In genomic region chr13:95709101-95709500, GRCh38 we compare ENCODE assay signal across 25 cellular contexts. TPM values are rescaled to one million over a fixed set of nuclear protein-coding genes. Genes with fewer than 3 reads are reported as not detected.
DNase-seq lines count a peak whose midpoint lies in the region; ATAC-seq and TF ChIP-seq lines count a peak whose summit lies in the region.
"Had no signal": no experiment of that assay in that cellular context is flagged by ENCODE, and none has a peak within 500 bp of the region (broad histone marks: within the 10 kb centered on the region; RNA-seq: fewer than 3 reads in every experiment).

No MANE protein-coding gene starts in this region.

- TF ChIP-seq CTCF in fibroblast of the aortic adventitia (IDR thresholded peaks at IDR 0.05; ENCODE audit: insufficient read depth, low read length) (no peak), brain microvascular endothelial cell (IDR thresholded peaks at IDR 0.05; ENCODE audit: low read depth, low read length, missing control alignments) (no peak), progenitor cell of endocrine pancreas (IDR thresholded peaks at IDR 0.05; ENCODE audit: unreplicated experiment) (no peak)

- H3K27me3 Mint-ChIP-seq in progenitor cell of endocrine pancreas, result no peaks in the 10 kb centered on the region
- H3K27me3 Mint-ChIP-seq: CD4-positive, alpha-beta T cell had no signal

- H3K9me3 ChIP-seq in right cardiac atrium (ENCODE audit: control insufficient read depth, low read length) (no peaks in the 10 kb centered on the region), adipocyte (ENCODE audit: control insufficient read depth, low read length) (no peaks in the 10 kb centered on the region)
- H3K9me3 ChIP-seq: HAP-1, MG63, SK-N-SH had no signal

- in situ Hi-C loops in brain microvascular endothelial cell (cut with HindIII; ENCODE audit: low pct_ligation_motif_present, low sequenced_read_pairs), result no loop called here

- peaks cover 8% of the 10 kb centered on the region for H3K4me1 ChIP-seq in right cardiac atrium (ENCODE audit: control insufficient read depth, insufficient read depth, low read length)
- peaks cover 23% of the 10 kb centered on the region for H3K4me1 ChIP-seq in adipocyte (ENCODE audit: control insufficient read depth, insufficient read depth, low read length)
- H3K4me1 ChIP-seq: BLaER1, HAP-1 had no signal

- H3K36me3 ChIP-seq in adipocyte (ENCODE audit: control insufficient read depth, insufficient read depth, low read length, severe bottlenecking) (peaks cover 24% of the 10 kb centered on the region), brain microvascular endothelial cell (replicated peaks) (no peaks in the 10 kb centered on the region)

- H3K27ac Mint-ChIP-seq in progenitor cell of endocrine pancreas, result no peak overlapping the region

- H3K36me3 Mint-ChIP-seq in progenitor cell of endocrine pancreas (ENCODE audit: insufficient read depth), result peaks cover 23% of the 10 kb centered on the region

- H3K9ac ChIP-seq in adipocyte (ENCODE audit: low read length), result no peak overlapping the region
- H3K9ac ChIP-seq: BLaER1, SK-N-SH had no signal

- peak; percentile 45 for ATAC-seq in left ventricle myocardium superior
- ATAC-seq in right cardiac atrium, result no peak

- H3K27me3 ChIP-seq in right cardiac atrium (ENCODE audit: control insufficient read depth, insufficient read depth) (no peaks in the 10 kb centered on the region), adipocyte (replicated peaks; ENCODE audit: control insufficient read depth, insufficient read depth, low read length) (no peaks in the 10 kb centered on the region), brain microvascular endothelial cell (replicated peaks) (no peaks in the 10 kb centered on the region)
- H3K27me3 ChIP-seq: BLaER1, MG63 had no signal

- no peak for DNase-seq in left ventricle myocardium superior
- no peak for DNase-seq in right cardiac atrium
- peak; percentile 58 for DNase-seq in adipocyte (ENCODE audit: low read depth)
- DNase-seq in fibroblast of the aortic adventitia (ENCODE audit: low read depth), result peak; percentile 39
- DNase-seq in NCI-H2196 (lab: John Stamatoyannopoulos, UW; ENCODE audit: unreplicated experiment), result no peak
- DNase-seq in brain microvascular endothelial cell, result no peak
- DNase-seq in superior temporal gyrus (ENCODE audit: extremely low spot score), result no peak
- DNase-seq in progenitor cell of endocrine pancreas (ENCODE audit: low spot score, unreplicated experiment), result no peak
- DNase-seq: CD4-positive, alpha-beta T cell; DMS53; GOT3; IMR-90; KG1; MG63; NCI-H1092; NCI-H1417 treated with DMSO at 0.1 percent for 48 hours; NCI-H1694 treated with DMSO at 0.1 percent for 48 hours; NCI-H2081; NCI-H345; NCI-H524; NCI-H774; SK-N-SH had no signal

- H3K27ac ChIP-seq in right cardiac atrium (ENCODE audit: low read length), result no peak overlapping the region
- no peak overlapping the region for H3K27ac ChIP-seq in brain microvascular endothelial cell
- H3K27ac ChIP-seq: 22Rv1, BLaER1 had no signal

- intact Hi-C loops in left ventricle myocardium superior (cut with micrococcal nuclease) (no loop called here), right cardiac atrium (cut with DNase I) (no loop called here)

- H3K4me3 ChIP-seq in right cardiac atrium (ENCODE audit: low read length) (no peak overlapping the region), adipocyte (ENCODE audit: low read length) (no peak overlapping the region), fibroblast of the aortic adventitia (ENCODE audit: low read depth, low read length) (no peak overlapping the region), brain microvascular endothelial cell (ENCODE audit: low read depth, low read length) (no peak overlapping the region)
- H3K4me3 ChIP-seq: BLaER1, HAP-1, MG63 had no signal

- H3K9me3 Mint-ChIP-seq in progenitor cell of endocrine pancreas (ENCODE audit: low read depth), result peaks cover 11% of the 10 kb centered on the region
- H3K9me3 Mint-ChIP-seq: CD4-positive, alpha-beta T cell had no signal

- 73% methylated on average over 3 of the region's 3 CpGs for whole genome bisulfite sequencing in right cardiac atrium

- no peaks in the 10 kb centered on the region for H3K4me1 Mint-ChIP-seq in progenitor cell of endocrine pancreas (ENCODE audit: low read depth)

- H3K4me3 Mint-ChIP-seq in progenitor cell of endocrine pancreas (ENCODE audit: low read depth), result no peak overlapping the region
- H3K4me3 Mint-ChIP-seq: CD4-positive, alpha-beta T cell had no signal

RNA-seq across cellular contexts. Expression of gene DNAJC3, which starts 32.2 kb away (rescaled TPM):
- total RNA-seq in left ventricle myocardium superior (31.7 TPM), right cardiac atrium (10 to 100 TPM; 36.3 to 52.2 (median 42.2) TPM), fibroblast of the aortic adventitia (ENCODE audit: low replicate concordance) (64.1 and 65.8 TPM in 2 replicates), progenitor cell of endocrine pancreas (30.9 and 31.7 TPM in 2 replicates)
- polyA plus RNA-seq in right cardiac atrium, result 14.5 TPM

Comparison
In these comparisons a context has a peak if more than half of its experiments do, and no peak if none do; other contexts are left out.
1. DNase-seq: peak in adipocyte (single experiment) and fibroblast of the aortic adventitia (single experiment); none in left ventricle myocardium superior (single experiment), right cardiac atrium (0 of 3), NCI-H2196 (single experiment), brain microvascular endothelial cell (single experiment), superior temporal gyrus (single experiment) and progenitor cell of endocrine pancreas (single experiment).